ENCODE assay signal across 8 cellular contexts in genomic region chr2:128090575-128090908, GRCh38. TPM values are rescaled to one million over a fixed set of nuclear protein-coding genes. Genes with fewer than 3 reads are reported as not detected.
DNase-seq lines count a peak whose midpoint lies in the region; ATAC-seq, FAIRE-seq and TF ChIP-seq lines count a peak whose summit lies in the region.

No MANE protein-coding gene starts in this region.

- H3K9me3 ChIP-seq in A549 (no peaks in the 10 kb centered on the region), K562 (replicated peaks; ENCODE audit: control insufficient read depth, insufficient read depth, low read depth, low read length) (no peaks in the 10 kb centered on the region), mesodermal cell (ENCODE audit: control insufficient read depth, low read length) (no peaks in the 10 kb centered on the region)

- 4% methylated on average over 4 of the region's 4 CpGs for WGBS in A549 (ENCODE audit: missing lambda C conversion rate)
- WGBS in K562 (ENCODE audit: insufficient coverage, low coverage, missing lambda C conversion rate): 7% methylated on average over 4 of the region's 4 CpGs
- WGBS in mesodermal cell (ENCODE audit: insufficient coverage in 2 of 2), 2 experiments: 0 to 14% methylated on average over 1 of the region's 4 CpGs

- H3K4me1 ChIP-seq in A549 (peaks cover 13% of the 10 kb centered on the region; the same call in 2 of the 3 replicates), K562 (replicated peaks in 1 of 2; ENCODE audit: control insufficient read depth in 2 of 2, insufficient read depth in 2 of 2, low read length in 2 of 2) (peaks cover 16 to 20% of the 10 kb centered on the region in 2 experiments; a peak in 4 of 5 replicates), mesodermal cell (ENCODE audit: control insufficient read depth, insufficient read depth, low read length, poor library complexity, severe bottlenecking) (no peaks in the 10 kb centered on the region)

- TF ChIP-seq CTCF in A549 (IDR thresholded peaks at IDR 0.05) (no peak), HFFc6 (IDR thresholded peaks at IDR 0.05) (no peak), K562 (IDR thresholded peaks at IDR 0.05 in 2 of 3, conservative IDR thresholded peaks at IDR 0.05 in 1 of 3; ENCODE audit: insufficient read depth in 2 of 3, low read depth in 1 of 3, low read length in 3 of 3) (no peak), GM13977 (IDR thresholded peaks at IDR 0.05; ENCODE audit: extremely low read depth, insufficient read depth, missing control alignments) (no peak)

- TSS peak; percentile 88 for BruUV-seq in K562 (replicated peaks; lab: Mats Ljungman, UMichigan)

- H3K27me3 Mint-ChIP-seq in HFFc6 (ENCODE audit: insufficient read depth): peaks cover 3% of the 10 kb centered on the region; the same call in 1 of the 2 replicates

- no peaks in the 10 kb centered on the region for H3K9me1 ChIP-seq in K562 (ENCODE audit: control insufficient read depth, insufficient read depth, low read length)

- peaks cover 29% of the 10 kb centered on the region for H3K4me1 Mint-ChIP-seq in HFFc6 (ENCODE audit: low read depth)

- DNase-seq in A549 (ENCODE audit: low read depth in 1 of 2, low spot score in 1 of 2): no peak
- DNase-seq in HFFc6: no peak
- DNase-seq in K562 (ENCODE audit: extremely low read depth in 1 of 4, low spot score in 3 of 4): no peak
- no peak for DNase-seq in T1000 (lab: John Stamatoyannopoulos, UW)
- DNase-seq in NCI-H82 (lab: John Stamatoyannopoulos, UW): no peak
- DNase-seq in GM13977 (ENCODE audit: low spot score): no peak

- TF ChIP-seq EP300 in A549 (IDR thresholded peaks at IDR 0.05) (no peak), K562 (IDR thresholded peaks at IDR 0.05; ENCODE audit: low read length) (no peak)

- H3K9ac ChIP-seq in K562 (ENCODE audit: insufficient read depth in 1 of 2, low read depth in 2 of 2, low read length in 2 of 2): peak overlapping the region; percentile 77 to 94

- POLR2A ChIA-PET in A549 (lab: Yijun Ruan, JAX): interaction anchor here (1.0 to 1.9 kb wide), 8 partner anchors 10 to 62 kb away, joined by 3 to 8 read pairs (median 6); partner anchors contain the start of gene SAP130
- POLR2A ChIA-PET in K562 (lab: Yijun Ruan, JAX): interaction anchor here (0.7 to 4.4 kb wide), 11 partner anchors 9 to 219 kb away, joined by 3 to 30 read pairs (median 4); no protein-coding TSS in a partner anchor

- H3K27ac Mint-ChIP-seq in HFFc6: peak overlapping the region; percentile 98

- peak overlapping the region; percentile 89 to 90 for H3K27ac ChIP-seq in A549
- H3K27ac ChIP-seq in K562 (ENCODE audit: extremely low read depth, low read depth, low read length): peak overlapping the region; percentile 92
- peak overlapping the region; percentile 55 for H3K27ac ChIP-seq in mesodermal cell (ENCODE audit: low read depth, low read length, severe bottlenecking)

- no peaks in the 10 kb centered on the region for H4K20me1 ChIP-seq in K562 (replicated peaks; ENCODE audit: control insufficient read depth, insufficient read depth, low read length)

- TF ChIP-seq RAD21 in A549 (conservative IDR thresholded peaks at IDR 0.05 in 1 of 2, IDR thresholded peaks at IDR 0.05 in 1 of 2): no peak
- no peak for TF ChIP-seq RAD21 in K562 (CRISPR knock-in tag; conservative IDR thresholded peaks at IDR 0.05 in 1 of 2, IDR thresholded peaks at IDR 0.05 in 1 of 2)

- intact Hi-C loops in K562 (cut with micrococcal nuclease): loop anchor here (5.0 kb wide), 1 partner anchor 233 kb away; the partner anchor contains the start of gene POLR2D

- peaks cover 46% of the 10 kb centered on the region for H3K79me2 ChIP-seq in K562 (ENCODE audit: control insufficient read depth, insufficient read depth, low read length)

- H3K27me3 ChIP-seq in K562 (ENCODE audit: control insufficient read depth in 2 of 2, insufficient read depth in 2 of 2, low read length in 2 of 2): no peaks in the 10 kb centered on the region

- CTCF ChIA-PET in A549 (lab: Yijun Ruan, JAX): interaction anchor here (2.4 kb wide), 1 partner anchor 28 kb away, joined by 18 read pairs; no protein-coding TSS in a partner anchor
- CTCF ChIA-PET in K562 (lab: Yijun Ruan, JAX; ENCODE audit: low intra/inter-chr PET ratio): no interaction called here

- H3K36me3 ChIP-seq in K562 (ENCODE audit: control insufficient read depth, insufficient read depth, low read length): peaks cover 23% of the 10 kb centered on the region
- peaks cover 11% of the 10 kb centered on the region for H3K36me3 ChIP-seq in mesodermal cell (ENCODE audit: control insufficient read depth, insufficient read depth, low read length)

- no peaks in the 10 kb centered on the region for H3K9me3 Mint-ChIP-seq in HFFc6

- in situ Hi-C loops in K562 (cut with MboI) (no loop called here), GM13977 (cut with MboI; ENCODE audit: low pct_unique_long_range_greater_than_20kb, low sequenced_read_pairs, unreplicated experiment) (no loop called here)

- ATAC-seq in A549: peak in 1 of 2 experiments; percentile 5; a peak in 1 of 6 replicates
- ATAC-seq in K562: no peak
- ATAC-seq in HG03095 (IDR thresholded peaks at IDR 0.05; ENCODE audit: unreplicated experiment): no peak

- peak overlapping the region; percentile 92 for H2AFZ ChIP-seq in K562 (ENCODE audit: low read depth, low read length)

- FAIRE-seq in A549 (lab: Jason Lieb, UNC): no peak
- FAIRE-seq in K562 (lab: Jason Lieb, UNC): no peak

- TF ChIP-seq POLR2A in A549 (IDR thresholded peaks at IDR 0.05; ENCODE audit: low read length) (no peak), K562 (conservative IDR thresholded peaks at IDR 0.05) (no peak)

- H3K4me2 ChIP-seq in A549 (peak overlapping the region; percentile 72), K562 (ENCODE audit: insufficient read depth, low read length) (peak overlapping the region; percentile 96)

- H3K4me3 Mint-ChIP-seq in HFFc6: peak overlapping the region; percentile 98

- H3K4me3 ChIP-seq in A549: peak overlapping the region; percentile 63
- peak overlapping the region; percentile 89 for H3K4me3 ChIP-seq in K562
- peak overlapping the region; percentile 95 for H3K4me3 ChIP-seq in mesodermal cell (ENCODE audit: extremely low read depth, insufficient read depth, low read length, poor library complexity, severe bottlenecking)

- H3K36me3 Mint-ChIP-seq in HFFc6 (ENCODE audit: low read depth): no peaks in the 10 kb centered on the region

TF ChIP-seq in A549, 52 proteins besides CTCF, POLR2A, EP300 and RAD21 (continues in another document):
- TF ChIP-seq RARB (CRISPR knock-in tag; IDR thresholded peaks at IDR 0.05): 0 out of 2 replicates have a peak, but pooled peaks have one; percentile 28
- no peak for TF ChIP-seq EHF (CRISPR knock-in tag; IDR thresholded peaks at IDR 0.05)
- peak; percentile 90; the same call in 1 of the 2 replicates for TF ChIP-seq PHF8 (IDR thresholded peaks at IDR 0.05; ENCODE audit: borderline replicate concordance, low read depth)

TF ChIP-seq in K562, 482 proteins besides CTCF, POLR2A, EP300 and RAD21 (continues in another document):
- no peak for TF ChIP-seq NFIC (IDR thresholded peaks at IDR 0.05)
- no peak for TF ChIP-seq ARID3A (IDR thresholded peaks at IDR 0.05; ENCODE audit: borderline replicate concordance, low read depth, low read length)
- TF ChIP-seq TARDBP (IDR thresholded peaks at IDR 0.05): 0 out of 2 replicates have a peak, but pooled peaks have one; percentile 36
- TF ChIP-seq NFRKB (IDR thresholded peaks at IDR 0.05; ENCODE audit: low read depth): 0 out of 2 replicates have a peak, but pooled peaks have one; percentile 39
- no peak for TF ChIP-seq ZSCAN29 (IDR thresholded peaks at IDR 0.05)

RNA-seq across cellular contexts. Expression of gene UGGT1, which starts 0.5 kb away (rescaled TPM):
- polyA plus RNA-seq in A549 (2011; rRNA removed) (52.2 and 56.4 TPM in 2 replicates), A549 (2017; fragmentation: RNase III; extraction: RNeasy Plus Mini Kit Qiagen cat#74134 plus additional on column Dnase treatment) (22.4 to 26.5 TPM (median 24.2 TPM) in 3 replicates), K562 (2011; rRNA removed) (18.8 and 31.0 TPM in 2 replicates), K562 (2014; fragmentation: Illumina TruSeq; extraction: Trizol) (34.8 and 37.9 TPM in 2 replicates), K562 (2014; fragmentation: Nextera tagmentation; extraction: Ambion mirVana) (1 to 10 TPM; 5.1 to 7.1 TPM), K562 (2014; rRNA removed) (24.4 and 34.1 TPM in 2 replicates)
- 9.5 and 11.6 TPM in 2 replicates for polyA plus RNA-seq in A549 (2012; cell fraction: cytosol; rRNA removed)
- 18.5 and 20.9 TPM in 2 replicates for polyA plus RNA-seq in A549 (2012; cell fraction: nucleus; rRNA removed)
- 40.8 and 41.4 TPM in 2 replicates for polyA minus RNA-seq in A549 (2011; rRNA and poly(A)+ RNA removed)
- total RNA-seq in HFFc6 (2021; fragmentation: NEBNext Ultra II Directional; extraction: Animal tissue kit (Norgen Biotek cat#: 25700)): 10 to 100 TPM; 60.8 to 74.5 (median 71.8) TPM
- 49.8 and 106 TPM in 2 replicates for total RNA-seq in K562 (2011; cell fraction: chromatin; rRNA removed; ENCODE audit: low replicate concordance)
- total RNA-seq in K562 (2011; cell fraction: nucleolus; rRNA removed): 48.2 and 50.3 TPM in 2 replicates
- total RNA-seq in K562 (2011; cell fraction: nucleoplasm; rRNA removed): 70.3 and 75.2 TPM in 2 replicates
- total RNA-seq in K562 (2014; rRNA removed) (44.5 and 51.7 TPM in 2 replicates), K562 (2014; rRNA removed; fragmentation: Illumina TruSeq; extraction: Trizol) (44.5 and 48.5 TPM in 2 replicates), K562 (2015; rRNA removed; fragmentation: Illumina TruSeq; extraction: Trizol) (51.0 and 56.4 TPM in 2 replicates), K562 (2021) (43.9 and 45.8 TPM in 2 replicates)
- polyA plus RNA-seq in K562 (2011; cell fraction: cytosol; rRNA removed): 14.0 and 15.3 TPM in 2 replicates
- 15.2 and 18.9 TPM in 2 replicates for polyA plus RNA-seq in K562 (2011; cell fraction: nucleus; rRNA removed)
- 24.8 and 26.6 TPM in 2 replicates for polyA plus RNA-seq in K562 (2012)
- 68.9 and 82.7 TPM in 2 replicates for polyA minus RNA-seq in K562 (2011; rRNA and poly(A)+ RNA removed)
- polyA minus RNA-seq in K562 (2011; cell fraction: cytosol; rRNA and poly(A)+ RNA removed): 34.0 and 38.2 TPM in 2 replicates
- 25.0 and 35.8 TPM in 2 replicates for polyA minus RNA-seq in K562 (2011; cell fraction: nucleus; rRNA and poly(A)+ RNA removed)
- polyA plus RNA-seq in mesodermal cell (2013, experiment 1 of 2): 38.4 TPM
- 37.3 TPM for polyA plus RNA-seq in mesodermal cell (2013, experiment 2 of 2)

Comparison
In these comparisons a context has a peak if more than half of its experiments do, and no peak if none do; other contexts are left out.
1. Of the 35 proteins assayed by ChIP-seq in both K562 and A549: peak only in K562: none; only in A549: PHF8; in both: none; in neither: 34.